ENCODE assay signal across 13 cellular contexts in the genomic region with DNA sequence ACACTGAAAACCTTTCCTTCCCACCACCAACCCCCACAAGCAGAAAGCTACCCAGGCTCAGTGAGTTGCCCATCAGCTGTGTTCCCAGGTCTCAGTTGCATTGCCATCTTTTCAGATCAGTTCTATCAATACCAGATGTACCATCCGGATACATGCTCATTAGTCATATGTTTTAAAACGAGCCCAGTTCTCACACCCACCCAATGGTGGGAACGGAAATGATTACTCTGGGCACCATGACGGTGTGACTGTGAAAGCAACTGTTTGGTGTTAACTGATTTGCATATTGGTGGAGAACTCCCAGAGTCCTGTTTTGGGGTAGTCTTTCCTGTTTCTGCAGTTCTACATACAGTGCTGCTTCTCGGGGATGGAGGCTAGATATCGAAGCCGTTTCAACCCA.
DNase-seq lines count a peak whose midpoint lies in the region; ATAC-seq lines count a peak whose summit lies in the region.
"Had no signal": no experiment of that assay in that cellular context is flagged by ENCODE, and none has a peak within 500 bp of the region (broad histone marks: within the 10 kb centered on the region; RNA-seq: fewer than 3 reads in every experiment).

No MANE protein-coding gene starts in this region.

- no peak overlapping the region for H3K4me3 Mint-ChIP-seq in stimulated activated naive B cell treated with anti-CD40 and anti-IgM and Interleukin-4, amounts not matched to agents 10 μg/mL and 1 μg/mL and 100 μg/mL, for 72 hours

- ATAC-seq in GM18907 (IDR thresholded peaks at IDR 0.05; ENCODE audit: unreplicated experiment) = peak; percentile 61
- peak; percentile 57 for ATAC-seq in GM21717 (IDR thresholded peaks at IDR 0.05; ENCODE audit: unreplicated experiment)
- ATAC-seq in HG03469 (IDR thresholded peaks at IDR 0.05; ENCODE audit: unreplicated experiment) = peak; percentile 94
- ATAC-seq in stimulated activated naive B cell treated with anti-CD40 and anti-IgM and Interleukin-4, amounts not matched to agents 10 μg/mL and 1 μg/mL and 100 μg/mL, for 72 hours (replicated peaks) = peak; percentile 29 to 45
- no peak for ATAC-seq in HG02884 (IDR thresholded peaks at IDR 0.05; ENCODE audit: unreplicated experiment)
- no peak for ATAC-seq in GM21825 (IDR thresholded peaks at IDR 0.05; ENCODE audit: unreplicated experiment)
- ATAC-seq: activated naive CD4-positive, alpha-beta T cell treated with anti-CD3 and anti-CD28 coated beads, Interleukin-2, amount 50 U/mL, for 72 hours had no signal

- no peaks in the 10 kb centered on the region for H3K36me3 Mint-ChIP-seq in stimulated activated naive B cell treated with anti-CD40 and anti-IgM and Interleukin-4, amounts not matched to agents 10 μg/mL and 1 μg/mL and 100 μg/mL, for 72 hours
- H3K36me3 Mint-ChIP-seq: activated naive CD4-positive, alpha-beta T cell treated with anti-CD3 and anti-CD28 coated beads, Interleukin-2, amount 50 U/mL, for 72 hours had no signal

- no peak overlapping the region for H3K27ac Mint-ChIP-seq in stimulated activated naive B cell treated with anti-CD40 and anti-IgM and Interleukin-4, amounts not matched to agents 10 μg/mL and 1 μg/mL and 100 μg/mL, for 72 hours
- H3K27ac Mint-ChIP-seq: activated naive CD4-positive, alpha-beta T cell treated with anti-CD3 and anti-CD28 coated beads, Interleukin-2, amount 50 U/mL, for 72 hours had no signal

- H3K9me3 Mint-ChIP-seq in stimulated activated naive B cell treated with anti-CD40 and anti-IgM and Interleukin-4, amounts not matched to agents 10 μg/mL and 1 μg/mL and 100 μg/mL, for 72 hours = peaks cover 6 to 9% of the 10 kb centered on the region in 2 donors

- H3K4me1 Mint-ChIP-seq in stimulated activated naive B cell treated with anti-CD40 and anti-IgM and Interleukin-4, amounts not matched to agents 10 μg/mL and 1 μg/mL and 100 μg/mL, for 72 hours = peaks cover 3 to 5% of the 10 kb centered on the region in 2 donors

- no peak for DNase-seq in stimulated activated naive B cell treated with anti-CD40 and anti-IgM and Interleukin-4, amounts not matched to agents 10 μg/mL and 1 μg/mL and 100 μg/mL, for 72 hours
- no peak for DNase-seq in activated CD4-positive, CD25-positive, alpha-beta regulatory T cell treated with anti-CD3 and anti-CD28 coated beads, Interleukin-2, amount 50 U/mL, for 72 hours
- DNase-seq: DMS79; effector CD8-positive, alpha-beta T cell; NCI-H187 treated with DMSO at 0.1 percent for 48 hours; NCI-H69; Peyer's patch had no signal

- no peaks in the 10 kb centered on the region for H3K27me3 Mint-ChIP-seq in stimulated activated naive B cell treated with anti-CD40 and anti-IgM and Interleukin-4, amounts not matched to agents 10 μg/mL and 1 μg/mL and 100 μg/mL, for 72 hours

Comparison
In these comparisons a context has a peak if more than half of its experiments do, and no peak if none do; other contexts are left out.
1. ATAC-seq: peak in GM18907 (single experiment), GM21717 (single experiment), HG03469 (single experiment) and stimulated activated naive B cell treated with anti-CD40 and anti-IgM and Interleukin-4, amounts not matched to agents 10 μg/mL and 1 μg/mL and 100 μg/mL, for 72 hours (2 of 2); none in HG02884 (single experiment) and GM21825 (single experiment).